Comparison of ENCODE assay signal across 33 cellular contexts in genomic region chr1:33792651-33793050, GRCh38.
"Had no signal": no experiment of that assay in that cellular context is flagged by ENCODE, and none has a peak within 500 bp of the region (broad histone marks: within the 10 kb centered on the region; RNA-seq: fewer than 3 reads in every experiment).

No MANE protein-coding gene starts in this region.

- H3K4me3 ChIP-seq: ascending aorta, cardiac muscle cell, colonic mucosa, SJSA1 had no signal

- H3K36me3 ChIP-seq: ascending aorta, cardiac muscle cell, colonic mucosa, SJSA1 had no signal

- H3K27ac Mint-ChIP-seq: activated B cell treated with CpG ODN at 0.5 μM for 24 hours; activated CD4-positive, alpha-beta memory T cell treated with anti-CD3 and anti-CD28 coated beads for 36 hours; activated naive CD4-positive, alpha-beta T cell treated with anti-CD3 and anti-CD28 coated beads, Interleukin-2, amount 50 U/mL, for 24 hours; activated naive CD8-positive, alpha-beta T cell treated with anti-CD3 and anti-CD28 coated beads, Interleukin-2, amount 10 ng/mL, durations not matched to agents 7 days and 5 days had no signal

- H3K9me3 Mint-ChIP-seq: activated naive CD4-positive, alpha-beta T cell treated with anti-CD3 and anti-CD28 coated beads, Interleukin-2, amount 50 U/mL, for 24 hours had no signal

- H3K9me3 ChIP-seq: colonic mucosa had no signal

- H3K27me3 ChIP-seq: ascending aorta, cardiac muscle cell, colonic mucosa, SJSA1 had no signal

- H3K4me3 Mint-ChIP-seq: activated B cell treated with CpG ODN at 0.5 μM for 24 hours; activated CD4-positive, alpha-beta memory T cell treated with anti-CD3 and anti-CD28 coated beads for 36 hours; activated naive CD4-positive, alpha-beta T cell treated with anti-CD3 and anti-CD28 coated beads, Interleukin-2, amount 50 U/mL, for 24 hours; activated naive CD8-positive, alpha-beta T cell treated with anti-CD3 and anti-CD28 coated beads, Interleukin-2, amount 10 ng/mL, durations not matched to agents 7 days and 5 days; activated T-cell treated with anti-CD3 and anti-CD28 coated beads, Interleukin-2, amount 50 U/mL, for 4 hours; central memory CD8-positive, alpha-beta T cell had no signal

- H3K36me3 Mint-ChIP-seq: activated CD4-positive, alpha-beta memory T cell treated with anti-CD3 and anti-CD28 coated beads for 36 hours; activated naive CD8-positive, alpha-beta T cell treated with anti-CD3 and anti-CD28 coated beads, Interleukin-2, amount 10 ng/mL, durations not matched to agents 7 days and 5 days had no signal

- H3K27me3 Mint-ChIP-seq: activated B cell treated with CpG ODN at 0.5 μM for 24 hours; activated CD4-positive, alpha-beta memory T cell treated with anti-CD3 and anti-CD28 coated beads for 36 hours had no signal

- H3K4me1 ChIP-seq: ascending aorta, colonic mucosa, SJSA1 had no signal

- DNase-seq: activated B cell treated with CpG ODN at 0.5 μM for 24 hours; activated CD4-positive, alpha-beta memory T cell treated with anti-CD3 and anti-CD28 coated beads for 36 hours; activated CD4-positive, alpha-beta T cell treated with anti-CD3 and anti-CD28 coated beads for 4 hours; activated CD4-positive, alpha-beta T cell treated with anti-CD3 and anti-CD28 coated beads, Interleukin-2, amount 50 U/mL, for 1 hour; activated CD4-positive, CD25-positive, alpha-beta regulatory T cell treated with anti-CD3 and anti-CD28 coated beads, Interleukin-2, amount 50 U/mL, for 72 hours; activated CD8-positive, alpha-beta memory T cell treated with anti-CD3 and anti-CD28 coated beads, Interleukin-2, amount 50 U/mL, for 4 hours; activated effector memory CD4-positive, alpha-beta T cell treated with Interleukin-2 at 50 U/mL for 16 hours; activated naive CD4-positive, alpha-beta T cell treated with Interleukin-2 at 50 U/mL for 16 hours; activated naive CD8-positive, alpha-beta T cell treated with anti-CD3 and anti-CD28 coated beads, Interleukin-2, amount 10 ng/mL, durations not matched to agents 7 days and 5 days; activated T-cell treated with anti-CD3 and anti-CD28 coated beads for 4 hours; activated T-cell treated with anti-CD3 and anti-CD28 coated beads, Interleukin-2, amount 50 U/mL, for 4 hours; amygdala; colonic mucosa; NCI-H1105; NCI-H1417 treated with DMSO at 0.1 percent for 48 hours; NCI-H187 treated with DMSO at 0.1 percent for 48 hours; NCI-H2081; NCI-H226; NCI-H446 treated with DMSO at 0.1 percent for 48 hours; NCI-H524 treated with DMSO at 0.1 percent for 48 hours; RPMI8226; SHP77 treated with DMSO at 0.1 percent for 48 hours; SW 1271; T-helper 1 cell; T-helper 2 cell; T-helper 9 cell had no signal

- ATAC-seq: activated T-cell treated with anti-CD3 and anti-CD28 coated beads, Interleukin-2, amount 50 U/mL, for 4 hours; Panc1 had no signal

- H3K4me1 Mint-ChIP-seq: activated B cell treated with CpG ODN at 0.5 μM for 24 hours; activated naive CD4-positive, alpha-beta T cell treated with anti-CD3 and anti-CD28 coated beads, Interleukin-2, amount 50 U/mL, for 24 hours; central memory CD8-positive, alpha-beta T cell had no signal

- H3K27ac ChIP-seq: ascending aorta, cardiac muscle cell, colonic mucosa, SJSA1, VCaP had no signal
